ENCODE assay signal across 12 cellular contexts in the genomic region with DNA sequence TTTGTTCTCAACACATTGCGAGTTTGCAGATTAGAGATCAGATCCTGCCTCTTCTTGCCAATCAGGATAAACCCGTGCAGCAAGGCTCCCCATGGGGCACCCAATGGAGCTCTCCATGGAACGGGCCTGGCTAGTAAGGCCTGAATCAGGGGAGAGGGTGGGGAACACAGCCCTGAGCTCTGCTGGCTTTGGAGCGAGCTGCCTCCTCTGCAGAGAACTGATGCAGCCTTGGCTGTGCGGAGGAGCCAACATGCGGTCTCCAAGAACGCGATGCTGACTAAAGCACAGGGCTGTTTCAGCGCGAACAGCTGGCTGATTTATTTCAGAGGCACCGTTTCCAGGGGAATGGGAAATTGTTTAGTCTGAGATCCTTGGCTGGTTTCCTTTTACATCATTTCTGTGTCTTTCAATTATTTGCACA.
A peak's percentile ranks its signal among the peaks of the same experiment; 100 is the strongest.
DNase-seq lines count a peak whose midpoint lies in the region; ATAC-seq and TF ChIP-seq lines count a peak whose summit lies in the region.
"Had no signal": no experiment of that assay in that cellular context is flagged by ENCODE, and none has a peak within 500 bp of the region (broad histone marks: within the 10 kb centered on the region; RNA-seq: fewer than 3 reads in every experiment).

No MANE protein-coding gene starts in this region.

- ATAC-seq in mucosa of descending colon (peak; percentile 70), HG03439 (IDR thresholded peaks at IDR 0.05; ENCODE audit: unreplicated experiment) (no peak)
- ATAC-seq: stimulated activated effector memory CD8-positive, alpha-beta T cell treated with anti-CD3 and anti-CD28 coated beads, Interleukin-12 subunit alpha, Interleukin-12 subunit beta, amount 100 ng/mL, for 72 hours had no signal

- H3K4me1 ChIP-seq in A673 (ENCODE audit: insufficient read depth, low read length, poor library complexity, severe bottlenecking) (peaks cover 3% of the 10 kb centered on the region), mucosa of descending colon (ENCODE audit: low read depth) (no peaks in the 10 kb centered on the region)
- H3K4me1 ChIP-seq: BLaER1 had no signal

- H3K27ac ChIP-seq in A673 (ENCODE audit: low read depth, low read length, poor library complexity, severe bottlenecking), result no peak overlapping the region
- H3K27ac ChIP-seq: BLaER1 had no signal

- H3K9me3 ChIP-seq in A673 (ENCODE audit: low read depth, low read length, poor library complexity, severe bottlenecking) (no peaks in the 10 kb centered on the region), mucosa of descending colon (no peaks in the 10 kb centered on the region)
- H3K9me3 ChIP-seq: BLaER1 had no signal

- DNase-seq in A673 (ENCODE audit: low spot score) (peak; percentile 4), NCI-H2171 treated with DMSO at 0.1 percent for 48 hours (lab: John Stamatoyannopoulos, UW) (peak; percentile 82), fibroblast of mammary gland (ENCODE audit: low read depth) (peak; percentile 90), mucosa of descending colon (peak; percentile 37 to 64 (median 43)), pons (ENCODE audit: low spot score) (no peak)
- DNase-seq in stimulated activated CD4-positive, alpha-beta T cell treated with anti-CD3 and anti-CD28 coated beads, Interleukin-4, amount 100 ng/mL, for 1 hour, result no peak
- DNase-seq in effector CD4-positive, alpha-beta T cell, result no peak
- DNase-seq: NCI-H1417, SIG-M5 had no signal

- H3K27me3 ChIP-seq in A673 (replicated peaks; ENCODE audit: insufficient read depth, low read depth, low read length, poor library complexity), result no peaks in the 10 kb centered on the region
- H3K27me3 ChIP-seq: BLaER1 had no signal

- intact Hi-C loops in A673 (cut with micrococcal nuclease; ENCODE audit: unreplicated experiment) (no loop called here), mucosa of descending colon (cut with DNase I, micrococcal nuclease) (no loop called here)

- POLR2A ChIA-PET in A673 (lab: Charles Lee; ENCODE audit: low non-redundant PET), result no interaction called here

- no peak for TF ChIP-seq CTCF in A673 (conservative IDR thresholded peaks at IDR 0.05; ENCODE audit: low read depth, low read length)
- TF ChIP-seq CTCF in fibroblast of mammary gland (conservative IDR thresholded peaks at IDR 0.05; ENCODE audit: control insufficient read depth, insufficient read depth, low read depth, low read length), result no peak
- no peak for TF ChIP-seq CTCF in mucosa of descending colon (IDR thresholded peaks at IDR 0.05)

- CTCF ChIA-PET in A673 (lab: Charles Lee), result no interaction called here

- H3K4me3 ChIP-seq in A673 (ENCODE audit: low read depth, low read length, poor library complexity, severe bottlenecking) (no peak overlapping the region), fibroblast of mammary gland (ENCODE audit: control insufficient read depth, low read depth, low read length) (no peak overlapping the region), mucosa of descending colon (no peak overlapping the region)
- H3K4me3 ChIP-seq: BLaER1 had no signal

- no TSS peak for BruUV-seq in A673 (replicated peaks; lab: Mats Ljungman, UMichigan)

- H3K36me3 ChIP-seq in A673 (ENCODE audit: insufficient read depth, low read length, poor library complexity, severe bottlenecking) (no peaks in the 10 kb centered on the region), mucosa of descending colon (ENCODE audit: low read depth) (no peaks in the 10 kb centered on the region)
- H3K36me3 ChIP-seq: BLaER1 had no signal

Comparison
In these comparisons a context has a peak if more than half of its experiments do, and no peak if none do; other contexts are left out.
1. DNase-seq: peak in A673 (single experiment), NCI-H2171 treated with DMSO at 0.1 percent for 48 hours (single experiment), fibroblast of mammary gland (single experiment) and mucosa of descending colon (3 of 3); none in stimulated activated CD4-positive, alpha-beta T cell treated with anti-CD3 and anti-CD28 coated beads, Interleukin-4, amount 100 ng/mL, for 1 hour (single experiment), effector CD4-positive, alpha-beta T cell (single experiment) and pons (single experiment).